1 cellular context compared by ENCODE assay signal in the genomic region with DNA sequence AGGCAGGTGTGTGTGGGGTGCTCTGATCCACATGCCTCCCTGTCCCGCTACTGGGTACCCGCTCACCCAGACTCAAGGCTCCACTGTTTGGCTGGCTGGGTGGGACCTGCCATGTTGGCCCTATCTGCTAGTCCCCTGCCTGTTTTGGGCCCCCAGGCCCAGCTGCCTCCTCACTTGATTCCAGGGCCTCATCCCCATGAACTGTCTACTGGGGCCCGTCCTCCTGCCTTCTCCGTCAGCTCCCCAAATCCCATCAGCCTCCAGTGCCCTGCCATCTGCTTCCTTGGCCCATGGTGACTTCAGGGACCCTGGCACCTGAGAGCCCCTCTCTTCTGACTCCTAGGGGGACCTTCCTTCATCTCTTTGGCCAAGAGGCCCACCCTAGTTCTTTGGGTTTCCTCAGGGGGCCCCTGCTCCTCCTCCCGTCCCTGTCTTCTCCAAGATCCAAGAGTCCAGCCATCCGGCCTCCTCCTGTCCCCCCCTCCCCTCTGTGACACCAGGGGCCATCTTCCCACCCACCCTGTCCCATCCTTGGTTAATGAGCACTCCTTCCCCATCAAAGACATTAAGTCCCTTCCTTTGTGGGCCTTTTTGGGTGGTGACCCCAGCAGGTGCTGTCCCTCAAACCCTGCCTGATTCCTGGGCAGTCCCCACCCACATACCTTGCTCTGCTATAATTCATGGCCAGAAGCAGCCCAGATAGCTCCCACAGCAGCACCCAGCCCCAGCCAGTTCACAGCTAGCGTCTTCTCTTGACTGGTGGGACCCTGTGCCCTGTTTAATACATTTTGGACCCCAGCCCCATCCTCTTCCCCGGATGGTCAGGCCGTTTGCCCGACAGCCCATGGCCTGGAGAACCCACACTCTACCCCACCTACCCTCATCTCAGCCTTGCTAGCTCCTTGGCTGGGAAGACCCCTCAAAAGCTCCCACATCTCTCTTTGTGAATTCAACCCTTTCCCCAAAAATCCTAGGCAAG.
TF ChIP-seq lines count a peak whose summit lies in the region.

No MANE protein-coding gene starts in this region.

TF ChIP-seq in SK-N-SH, 30 proteins besides CTCF, POLR2A, EP300 and RAD21 (continued from another document):
- TF ChIP-seq, protein P1, sequence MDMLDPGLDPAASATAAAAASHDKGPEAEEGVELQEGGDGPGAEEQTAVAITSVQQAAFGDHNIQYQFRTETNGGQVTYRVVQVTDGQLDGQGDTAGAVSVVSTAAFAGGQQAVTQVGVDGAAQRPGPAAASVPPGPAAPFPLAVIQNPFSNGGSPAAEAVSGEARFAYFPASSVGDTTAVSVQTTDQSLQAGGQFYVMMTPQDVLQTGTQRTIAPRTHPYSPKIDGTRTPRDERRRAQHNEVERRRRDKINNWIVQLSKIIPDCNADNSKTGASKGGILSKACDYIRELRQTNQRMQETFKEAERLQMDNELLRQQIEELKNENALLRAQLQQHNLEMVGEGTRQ (IDR thresholded peaks at IDR 0.05; ENCODE audit: borderline replicate concordance, low read depth, low read length), result no peak
- TF ChIP-seq ELF1 (IDR thresholded peaks at IDR 0.05) (no peak), YY1 (IDR thresholded peaks at IDR 0.05; ENCODE audit: low read depth) (no peak), POLR2AphosphoS5 (IDR thresholded peaks at IDR 0.05; ENCODE audit: low read depth, low read length) (no peak), MXI1 (IDR thresholded peaks at IDR 0.05; ENCODE audit: low read depth, low read length) (no peak), JUND (IDR thresholded peaks at IDR 0.05) (no peak), RFX5 (IDR thresholded peaks at IDR 0.05; ENCODE audit: low read length) (no peak), EZH2phosphoT487 (IDR thresholded peaks at IDR 0.05; ENCODE audit: borderline replicate concordance, low read depth) (no peak)
